ENCODE assay signal across 15 cellular contexts in the genomic region with DNA sequence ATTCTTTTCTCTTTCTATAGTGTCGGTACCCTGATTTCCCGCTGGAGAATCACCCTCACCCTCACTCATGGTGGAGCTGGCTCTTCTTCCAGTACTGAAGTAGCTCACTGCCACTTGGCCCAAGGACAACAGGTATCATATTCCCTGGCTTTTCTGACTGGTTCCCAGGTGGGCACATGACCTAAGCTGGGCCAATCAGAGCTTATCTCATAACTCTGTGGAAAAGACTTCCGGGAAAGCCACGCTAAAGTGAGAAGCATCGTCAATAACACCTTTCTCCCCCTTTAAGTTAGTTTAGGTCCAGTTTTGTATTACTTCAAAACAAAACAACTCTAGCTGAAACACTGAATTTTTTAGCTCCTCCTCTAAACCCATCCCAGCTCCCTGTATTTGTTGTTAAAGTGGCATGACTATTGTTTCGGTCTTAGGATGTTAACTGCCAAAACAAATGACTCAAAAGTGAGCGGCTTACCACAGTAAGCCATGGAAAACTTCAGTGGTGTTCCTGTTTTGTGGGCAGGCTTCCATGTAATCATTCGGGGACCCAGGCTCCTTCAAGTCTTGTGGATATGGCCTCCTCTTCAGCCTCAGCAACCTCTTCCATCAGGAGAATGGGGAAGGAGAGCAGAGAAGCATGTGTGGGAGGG.
DNase-seq lines count a peak whose midpoint lies in the region; TF ChIP-seq lines count a peak whose summit lies in the region.
"Had no signal": no experiment of that assay in that cellular context is flagged by ENCODE, and none has a peak within 500 bp of the region (broad histone marks: within the 10 kb centered on the region; RNA-seq: fewer than 3 reads in every experiment).

No MANE protein-coding gene starts in this region.

- H2BK120ac ChIP-seq in neuronal stem cell (ENCODE audit: low read depth, low read length) = no peak overlapping the region

- no peak overlapping the region for H4K91ac ChIP-seq in neuronal stem cell (ENCODE audit: low read depth, low read length, poor library complexity)

- TF ChIP-seq CTCF in smooth muscle cell (IDR thresholded peaks at IDR 0.05; ENCODE audit: borderline replicate concordance, insufficient read depth, poor library complexity, severe bottlenecking) = no peak

- H2BK15ac ChIP-seq in neuronal stem cell (ENCODE audit: low read length) = no peak overlapping the region

- H2AK5ac ChIP-seq in neuronal stem cell (ENCODE audit: low read depth, low read length) = no peak overlapping the region

- H3K79me2 ChIP-seq in smooth muscle cell (ENCODE audit: low read depth) = no peaks in the 10 kb centered on the region

- no peak overlapping the region for H3K18ac ChIP-seq in neuronal stem cell (ENCODE audit: low read length)

- H4K20me1 ChIP-seq in smooth muscle cell (ENCODE audit: low read depth) = no peaks in the 10 kb centered on the region

- H3F3A ChIP-seq in smooth muscle cell (ENCODE audit: low read depth) = no peaks in the 10 kb centered on the region

- no peak overlapping the region for H2BK5ac ChIP-seq in neuronal stem cell (ENCODE audit: low read length)

- H3K27ac ChIP-seq in neuronal stem cell (replicated peaks; ENCODE audit: low read length) = no peak overlapping the region
- H3K27ac ChIP-seq in smooth muscle cell (ENCODE audit: low read depth) = no peak overlapping the region
- H3K27ac ChIP-seq: pancreas, suprapubic skin had no signal

- H3K9me3 ChIP-seq in neuronal stem cell (replicated peaks in 1 of 2; ENCODE audit: control insufficient read depth in 2 of 2, insufficient read depth in 1 of 2, low read depth in 1 of 2, low read length in 2 of 2) (no peaks in the 10 kb centered on the region), smooth muscle cell (replicated peaks; ENCODE audit: low read depth) (no peaks in the 10 kb centered on the region)
- H3K9me3 ChIP-seq: pancreas, suprapubic skin had no signal

- H3K4me2 ChIP-seq in neuronal stem cell (ENCODE audit: insufficient read depth, low read length, poor library complexity, severe bottlenecking) (no peak overlapping the region), smooth muscle cell (no peak overlapping the region)

- H3K36me3 ChIP-seq in neuronal stem cell (replicated peaks in 1 of 2; ENCODE audit: control insufficient read depth in 2 of 2, insufficient read depth in 2 of 2, low read length in 2 of 2) (no peaks in the 10 kb centered on the region), smooth muscle cell (ENCODE audit: low read depth) (no peaks in the 10 kb centered on the region)
- H3K36me3 ChIP-seq: pancreas, suprapubic skin had no signal

- no peak overlapping the region for H2BK12ac ChIP-seq in neuronal stem cell (ENCODE audit: low read length)

- no peak overlapping the region for H4K8ac ChIP-seq in neuronal stem cell (ENCODE audit: low read depth, low read length)

- H3K23ac ChIP-seq in neuronal stem cell (ENCODE audit: low read depth, low read length, poor library complexity) = no peak overlapping the region

- DNase-seq in H4 (ENCODE audit: low spot score) = peak; percentile 64
- DNase-seq in NCI-H2029 (lab: John Stamatoyannopoulos, UW) = peak; percentile 78
- DNase-seq in dermis blood vessel endothelial cell = peak; percentile 72
- no peak for DNase-seq in neuronal stem cell (ENCODE audit: low spot score)
- DNase-seq in smooth muscle cell (lab: John Stamatoyannopoulos, UW; ENCODE audit: unreplicated experiment) = no peak
- DNase-seq in T-helper 9 cell = no peak
- DNase-seq in T-helper 1 cell = no peak
- DNase-seq: activated B cell treated with CpG ODN at 0.5 μM for 24 hours; activated CD8-positive, alpha-beta memory T cell treated with anti-CD3 and anti-CD28 coated beads for 24 hours; Karpas-422; NCI-H1436 treated with DMSO at 0.1 percent for 48 hours; NCI-H446; pancreas; stimulated activated CD4-positive, alpha-beta T cell treated with anti-CD3 and anti-CD28 coated beads, Interleukin-4, amount 100 ng/mL, for 24 hours had no signal

- no peak overlapping the region for H3K4ac ChIP-seq in neuronal stem cell (ENCODE audit: low read length)

- no peak overlapping the region for H3K4me3 ChIP-seq in neuronal stem cell (ENCODE audit: low read length in 2 of 2)
- no peak overlapping the region for H3K4me3 ChIP-seq in smooth muscle cell
- H3K4me3 ChIP-seq: pancreas, suprapubic skin had no signal

- H3K9ac ChIP-seq in neuronal stem cell (ENCODE audit: low read depth, low read length, poor library complexity) (peak overlapping the region; percentile 38), smooth muscle cell (ENCODE audit: low read depth) (no peak overlapping the region)

- no peak overlapping the region for H3K14ac ChIP-seq in neuronal stem cell (ENCODE audit: low read length)

- no CpG with 5 or more reads among the region's 8 CpGs for WGBS in neuronal stem cell (ENCODE audit: extremely low coverage in 2 of 2, insufficient read length in 2 of 2, insufficient replicate concordance in 1 of 2), 2 donors
- WGBS in smooth muscle cell (ENCODE audit: low lambda C conversion rate) = 84% methylated on average over 8 of the region's 8 CpGs

- H2AFZ ChIP-seq in neuronal stem cell (ENCODE audit: low read length) = peak overlapping the region; percentile 50
- H2AFZ ChIP-seq in smooth muscle cell (ENCODE audit: low read depth) = no peak overlapping the region

- H3K27me3 ChIP-seq in neuronal stem cell (ENCODE audit: control insufficient read depth in 3 of 3, insufficient read depth in 3 of 3, low read depth in 1 of 3, low read length in 3 of 3) (peaks cover 0 to 10% (median 8%) of the 10 kb centered on the region in 3 experiments), smooth muscle cell (ENCODE audit: low read depth) (peaks cover 24% of the 10 kb centered on the region)
- H3K27me3 ChIP-seq: pancreas had no signal

- H3K79me1 ChIP-seq in neuronal stem cell (ENCODE audit: low read depth, low read length) = no peaks in the 10 kb centered on the region

- H3K4me1 ChIP-seq in neuronal stem cell (ENCODE audit: control insufficient read depth in 2 of 2, insufficient read depth in 1 of 2, low read depth in 1 of 2, low read length in 2 of 2) = peaks cover 11 to 39% of the 10 kb centered on the region in 2 donors
- peaks cover 8% of the 10 kb centered on the region for H3K4me1 ChIP-seq in smooth muscle cell (ENCODE audit: low read depth)

Comparison
In these comparisons a context has a peak if more than half of its experiments do, and no peak if none do; other contexts are left out.
1. DNase-seq: peak in H4 (single experiment), NCI-H2029 (single experiment) and dermis blood vessel endothelial cell (single experiment); none in neuronal stem cell (single experiment), smooth muscle cell (single experiment), T-helper 9 cell (single experiment) and T-helper 1 cell (0 of 5).